Comparison of ENCODE assay signal across 19 cellular contexts in genomic region chr7:105289704-105290103, GRCh38.
DNase-seq lines count a peak whose midpoint lies in the region; ATAC-seq and TF ChIP-seq lines count a peak whose summit lies in the region.
"Had no signal": no experiment of that assay in that cellular context is flagged by ENCODE, and none has a peak within 500 bp of the region (broad histone marks: within the 10 kb centered on the region; RNA-seq: fewer than 3 reads in every experiment).

No MANE protein-coding gene starts in this region.

- peaks cover 66% of the 10 kb centered on the region for H3K79me2 ChIP-seq in smooth muscle cell (ENCODE audit: low read depth)

- WGBS in smooth muscle cell (ENCODE audit: low lambda C conversion rate), result 97% methylated on average over 3 of the region's 3 CpGs

- peak; percentile 95 to 96 for ATAC-seq in activated naive CD4-positive, alpha-beta T cell treated with anti-CD3 and anti-CD28 coated beads, Interleukin-2, amount 50 U/mL, for 72 hours
- ATAC-seq in memory B cell (ENCODE audit: low read depth), result no peak
- no peak for ATAC-seq in GM19455 (IDR thresholded peaks at IDR 0.05; ENCODE audit: unreplicated experiment)
- ATAC-seq: PC-3 had no signal

- H3K27ac ChIP-seq in smooth muscle cell (ENCODE audit: low read depth), result no peak overlapping the region
- H3K27ac ChIP-seq: ascending aorta, KMS-11 had no signal

- H3K4me2 ChIP-seq in smooth muscle cell, result no peak overlapping the region
- H3K4me2 ChIP-seq: KMS-11 had no signal

- H4K20me1 ChIP-seq in smooth muscle cell (ENCODE audit: low read depth), result peaks cover 78% of the 10 kb centered on the region

- H3K9ac ChIP-seq in smooth muscle cell (ENCODE audit: low read depth), result no peak overlapping the region
- H3K9ac ChIP-seq: KMS-11 had no signal

- H3K4me1 ChIP-seq in smooth muscle cell (ENCODE audit: low read depth), result no peaks in the 10 kb centered on the region
- H3K4me1 ChIP-seq: ascending aorta had no signal

- no peak for TF ChIP-seq CTCF in smooth muscle cell (IDR thresholded peaks at IDR 0.05; ENCODE audit: borderline replicate concordance, insufficient read depth, poor library complexity, severe bottlenecking)

- H3K4me3 Mint-ChIP-seq in T-helper 1 cell treated with Interleukin-12 subunit alpha and Interleukin-12 subunit beta and Interleukin-4 antibody, amounts not matched to agents 30 μg/mL and 1 μg/mL, for 36 hours, result no peak overlapping the region
- no peak overlapping the region for H3K4me3 Mint-ChIP-seq in memory B cell

- no peaks in the 10 kb centered on the region for H3K36me3 Mint-ChIP-seq in activated naive CD4-positive, alpha-beta T cell treated with anti-CD3 and anti-CD28 coated beads, Interleukin-2, amount 50 U/mL, for 72 hours
- H3K36me3 Mint-ChIP-seq in T-helper 1 cell treated with Interleukin-12 subunit alpha and Interleukin-12 subunit beta and Interleukin-4 antibody, amounts not matched to agents 30 μg/mL and 1 μg/mL, for 36 hours (ENCODE audit: low read depth), result no peaks in the 10 kb centered on the region
- peaks cover 11% of the 10 kb centered on the region for H3K36me3 Mint-ChIP-seq in memory B cell

- no peaks in the 10 kb centered on the region for H3K9me3 ChIP-seq in smooth muscle cell (replicated peaks; ENCODE audit: low read depth)
- H3K9me3 ChIP-seq: ascending aorta had no signal

- no peaks in the 10 kb centered on the region for H3K27me3 ChIP-seq in smooth muscle cell (ENCODE audit: low read depth)
- H3K27me3 ChIP-seq: ascending aorta, dorsolateral prefrontal cortex had no signal

- peak overlapping the region in 1 of 2 donors; percentile 75 for H3K27ac Mint-ChIP-seq in activated naive CD4-positive, alpha-beta T cell treated with anti-CD3 and anti-CD28 coated beads, Interleukin-2, amount 50 U/mL, for 72 hours
- H3K27ac Mint-ChIP-seq in T-helper 1 cell treated with Interleukin-12 subunit alpha and Interleukin-12 subunit beta and Interleukin-4 antibody, amounts not matched to agents 30 μg/mL and 1 μg/mL, for 36 hours, result peak overlapping the region; percentile 21
- H3K27ac Mint-ChIP-seq in memory B cell, result peak overlapping the region; percentile 25

- H3K36me3 ChIP-seq in smooth muscle cell (ENCODE audit: low read depth), result no peaks in the 10 kb centered on the region
- H3K36me3 ChIP-seq: ascending aorta had no signal

- H3K4me1 Mint-ChIP-seq in T-helper 1 cell treated with Interleukin-12 subunit alpha and Interleukin-12 subunit beta and Interleukin-4 antibody, amounts not matched to agents 30 μg/mL and 1 μg/mL, for 36 hours (ENCODE audit: low read depth), result peaks cover 11% of the 10 kb centered on the region
- H3K4me1 Mint-ChIP-seq in memory B cell, result peaks cover 9% of the 10 kb centered on the region

- H3F3A ChIP-seq in smooth muscle cell (ENCODE audit: low read depth), result no peaks in the 10 kb centered on the region

- H3K27me3 Mint-ChIP-seq in T-helper 1 cell treated with Interleukin-12 subunit alpha and Interleukin-12 subunit beta and Interleukin-4 antibody, amounts not matched to agents 30 μg/mL and 1 μg/mL, for 36 hours (ENCODE audit: low read depth), result no peaks in the 10 kb centered on the region
- H3K27me3 Mint-ChIP-seq in memory B cell, result no peaks in the 10 kb centered on the region

- no peak overlapping the region for H2AFZ ChIP-seq in smooth muscle cell (ENCODE audit: low read depth)

- DNase-seq in activated naive CD4-positive, alpha-beta T cell treated with anti-CD3 and anti-CD28 coated beads, Interleukin-2, amount 50 U/mL, for 72 hours (ENCODE audit: low spot score in 2 of 2), result no peak
- DNase-seq in activated naive CD4-positive, alpha-beta T cell (lab: John Stamatoyannopoulos, UW), result no peak
- no peak for DNase-seq in memory B cell (ENCODE audit: low spot score in 2 of 2)
- DNase-seq in effector CD8-positive, alpha-beta T cell (lab: John Stamatoyannopoulos, UW), result no peak
- no peak for DNase-seq in smooth muscle cell (lab: John Stamatoyannopoulos, UW; ENCODE audit: unreplicated experiment)
- DNase-seq: activated effector memory CD4-positive, alpha-beta T cell treated with anti-CD3 and anti-CD28 coated beads, Interleukin-2, amount 50 U/mL, for 16 hours; central memory CD4-positive, alpha-beta T cell; DMS79; dorsolateral prefrontal cortex; hypothalamus; NCI-H1694 treated with DMSO at 0.1 percent for 48 hours; NCI-H2227 treated with DMSO at 0.1 percent for 48 hours; PC-3; SHP77 treated with DMSO at 0.1 percent for 48 hours had no signal

- no peaks in the 10 kb centered on the region for H3K9me3 Mint-ChIP-seq in activated naive CD4-positive, alpha-beta T cell treated with anti-CD3 and anti-CD28 coated beads, Interleukin-2, amount 50 U/mL, for 72 hours
- H3K9me3 Mint-ChIP-seq in T-helper 1 cell treated with Interleukin-12 subunit alpha and Interleukin-12 subunit beta and Interleukin-4 antibody, amounts not matched to agents 30 μg/mL and 1 μg/mL, for 36 hours, result no peaks in the 10 kb centered on the region
- H3K9me3 Mint-ChIP-seq in memory B cell, result no peaks in the 10 kb centered on the region

- no peak overlapping the region for H3K4me3 ChIP-seq in smooth muscle cell
- H3K4me3 ChIP-seq: ascending aorta, dorsolateral prefrontal cortex, lung had no signal

Comparison
In these comparisons a context has a peak if more than half of its experiments do, and no peak if none do; other contexts are left out.
1. ATAC-seq: peak in activated naive CD4-positive, alpha-beta T cell treated with anti-CD3 and anti-CD28 coated beads, Interleukin-2, amount 50 U/mL, for 72 hours (2 of 2); none in memory B cell (single experiment) and GM19455 (single experiment).